25 cellular contexts compared by ENCODE assay signal in genomic region chr6:34469499-34469898, GRCh38. TPM values are rescaled to one million over a fixed set of nuclear protein-coding genes. Genes with fewer than 3 reads are reported as not detected.
"Had no signal": no experiment of that assay in that cellular context is flagged by ENCODE, and none has a peak within 500 bp of the region (broad histone marks: within the 10 kb centered on the region; RNA-seq: fewer than 3 reads in every experiment).

No MANE protein-coding gene starts in this region.

- H3K4me1 ChIP-seq: parathyroid adenoma had no signal

- H3K4me3 Mint-ChIP-seq: activated B cell treated with CpG ODN at 0.5 μM for 24 hours; activated CD4-positive, alpha-beta T cell treated with anti-CD3 and anti-CD28 coated beads for 36 hours; activated naive CD8-positive, alpha-beta T cell treated with anti-CD3 and anti-CD28 coated beads for 36 hours; activated T-cell treated with anti-CD3 and anti-CD28 coated beads, Interleukin-2, amount 50 U/mL, for 24 hours; natural killer cell treated with Interleukin-12 subunit alpha and Interleukin-12 subunit beta and Interleukin-15 and Interleukin-18, amount 100 ng/mL, for 72 hours; stimulated activated naive CD8-positive, alpha-beta T cell treated with anti-CD3 and anti-CD28 coated beads, Interleukin-15, amount 100 ng/mL, for 72 hours had no signal

- H3K36me3 Mint-ChIP-seq: activated naive CD8-positive, alpha-beta T cell treated with anti-CD3 and anti-CD28 coated beads for 36 hours; natural killer cell treated with Interleukin-12 subunit alpha and Interleukin-12 subunit beta and Interleukin-15 and Interleukin-18, amount 100 ng/mL, for 72 hours had no signal

- H3K9me3 Mint-ChIP-seq: activated B cell treated with CpG ODN at 0.5 μM for 24 hours; activated naive CD8-positive, alpha-beta T cell treated with anti-CD3 and anti-CD28 coated beads for 36 hours; activated T-cell treated with anti-CD3 and anti-CD28 coated beads, Interleukin-2, amount 50 U/mL, for 24 hours; activated T-helper 2 cell treated with anti-CD3 and anti-CD28 coated beads, Interferon-gamma antibody, Interleukin-2, Interleukin-4, amounts not matched to agents 10 μg/mL and 5 μg/mL and 100 μg/mL, durations not matched to agents 14 hours and 24 hours and 36 hours; natural killer cell treated with Interleukin-12 subunit alpha and Interleukin-12 subunit beta and Interleukin-15 and Interleukin-18, amount 100 ng/mL, for 72 hours; stimulated activated naive CD8-positive, alpha-beta T cell treated with anti-CD3 and anti-CD28 coated beads, Interleukin-15, amount 100 ng/mL, for 72 hours had no signal

- DNase-seq: activated B cell treated with CpG ODN at 0.5 μM for 24 hours; activated CD4-positive, alpha-beta T cell treated with anti-CD3 and anti-CD28 coated beads for 36 hours; activated CD4-positive, alpha-beta T cell treated with anti-CD3 and anti-CD28 coated beads, Interleukin-2, amount 50 U/mL, for 4 hours; activated CD8-positive, alpha-beta memory T cell treated with anti-CD3 and anti-CD28 coated beads for 24 hours; activated CD8-positive, alpha-beta memory T cell treated with anti-CD3 and anti-CD28 coated beads, Interleukin-2, amount 50 U/mL, for 4 hours; activated naive CD4-positive, alpha-beta T cell; activated naive CD8-positive, alpha-beta T cell treated with anti-CD3 and anti-CD28 coated beads for 36 hours; activated T-cell treated with anti-CD3 and anti-CD28 coated beads, Interleukin-2, amount 50 U/mL, for 24 hours; colonic mucosa; heart left ventricle; left ventricle myocardium superior; stimulated activated CD4-positive, alpha-beta T cell treated with anti-CD3 and anti-CD28 coated beads, Interleukin-12 subunit alpha, Interleukin-12 subunit beta, amount 100 ng/mL, for 4 hours; stimulated activated CD4-positive, alpha-beta T cell treated with anti-CD3 and anti-CD28 coated beads, Interleukin-4, amount 100 ng/mL, for 4 hours; stimulated activated naive CD8-positive, alpha-beta T cell treated with anti-CD3 and anti-CD28 coated beads, Interleukin-15, amount 100 ng/mL, for 72 hours; tibial artery had no signal

- H3K9ac ChIP-seq: parathyroid adenoma had no signal

- H3K4me3 ChIP-seq: breast epithelium, colonic mucosa, gastroesophageal sphincter, heart left ventricle, tibial artery had no signal

- H3K27ac ChIP-seq: breast epithelium, colonic mucosa, epithelial cell of prostate, gastroesophageal sphincter, heart left ventricle, neutrophil, parathyroid adenoma, tibial artery had no signal

- H2AFZ ChIP-seq: parathyroid adenoma had no signal

- FAIRE-seq: islet of Langerhans had no signal

- ATAC-seq: activated CD4-positive, alpha-beta T cell treated with anti-CD3 and anti-CD28 coated beads for 36 hours; gastroesophageal sphincter; heart left ventricle; left ventricle myocardium superior; natural killer cell treated with Interleukin-12 subunit alpha and Interleukin-12 subunit beta and Interleukin-15 and Interleukin-18, amount 100 ng/mL, for 72 hours; right cardiac atrium; stimulated activated naive CD8-positive, alpha-beta T cell treated with anti-CD3 and anti-CD28 coated beads, Interleukin-15, amount 100 ng/mL, for 72 hours had no signal

- H3K27ac Mint-ChIP-seq: activated CD4-positive, alpha-beta T cell treated with anti-CD3 and anti-CD28 coated beads for 36 hours; activated naive CD8-positive, alpha-beta T cell treated with anti-CD3 and anti-CD28 coated beads for 36 hours; activated T-cell treated with anti-CD3 and anti-CD28 coated beads, Interleukin-2, amount 50 U/mL, for 24 hours; activated T-helper 2 cell treated with anti-CD3 and anti-CD28 coated beads, Interferon-gamma antibody, Interleukin-2, Interleukin-4, amounts not matched to agents 10 μg/mL and 5 μg/mL and 100 μg/mL, durations not matched to agents 14 hours and 24 hours and 36 hours; natural killer cell treated with Interleukin-12 subunit alpha and Interleukin-12 subunit beta and Interleukin-15 and Interleukin-18, amount 100 ng/mL, for 72 hours had no signal

- H3K79me2 ChIP-seq: parathyroid adenoma had no signal

- H3K36me3 ChIP-seq: breast epithelium, colonic mucosa, gastroesophageal sphincter, heart left ventricle, neutrophil, tibial artery had no signal

- H3K9me3 ChIP-seq: breast epithelium, colonic mucosa, neutrophil, tibial artery had no signal

RNA-seq across cellular contexts. Expression of gene PACSIN1, which starts 3.6 kb away (rescaled TPM):
- total RNA-seq: activated T-helper 2 cell treated with anti-CD3 and anti-CD28 coated beads, Interferon-gamma antibody, Interleukin-2, Interleukin-4, amounts not matched to agents 10 μg/mL and 5 μg/mL and 100 μg/mL, durations not matched to agents 14 hours and 24 hours and 36 hours; pulmonary artery endothelial cell had no signal
